28 cellular contexts compared by ENCODE assay signal in genomic region chr6:18312368-18312767, GRCh38.
"Had no signal": no experiment of that assay in that cellular context is flagged by ENCODE, and none has a peak within 500 bp of the region (broad histone marks: within the 10 kb centered on the region; RNA-seq: fewer than 3 reads in every experiment).

No MANE protein-coding gene starts in this region.

- ATAC-seq: activated CD8-positive, alpha-beta T cell treated with anti-CD3 and anti-CD28 coated beads for 36 hours; activated naive CD8-positive, alpha-beta T cell treated with anti-CD3 and anti-CD28 coated beads, Interleukin-2, amount 50 U/mL, for 24 hours had no signal

- H3K4me3 Mint-ChIP-seq: activated CD4-positive, alpha-beta T cell treated with anti-CD3 and anti-CD28 coated beads, Interleukin-2, amount 10 ng/mL, durations not matched to agents 24 days and 14 days; activated CD8-positive, alpha-beta T cell treated with anti-CD3 and anti-CD28 coated beads for 36 hours; activated naive CD4-positive, alpha-beta T cell treated with anti-CD3 and anti-CD28 coated beads, Interleukin-2, amount 10 ng/mL, durations not matched to agents 7 days and 5 days; activated naive CD8-positive, alpha-beta T cell; activated naive CD8-positive, alpha-beta T cell treated with anti-CD3 and anti-CD28 coated beads, Interleukin-2, amount 50 U/mL, for 24 hours; brain had no signal

- H3K27ac Mint-ChIP-seq: activated CD4-positive, alpha-beta T cell treated with anti-CD3 and anti-CD28 coated beads, Interleukin-2, amount 10 ng/mL, durations not matched to agents 24 days and 14 days; activated CD8-positive, alpha-beta T cell treated with anti-CD3 and anti-CD28 coated beads for 36 hours; activated naive CD4-positive, alpha-beta T cell treated with anti-CD3 and anti-CD28 coated beads, Interleukin-2, amount 10 ng/mL, durations not matched to agents 7 days and 5 days; activated naive CD8-positive, alpha-beta T cell; activated naive CD8-positive, alpha-beta T cell treated with anti-CD3 and anti-CD28 coated beads, Interleukin-2, amount 50 U/mL, for 24 hours; brain had no signal

- H3K9me3 Mint-ChIP-seq: activated CD4-positive, alpha-beta T cell treated with anti-CD3 and anti-CD28 coated beads, Interleukin-2, amount 10 ng/mL, durations not matched to agents 24 days and 14 days; activated naive CD4-positive, alpha-beta T cell treated with anti-CD3 and anti-CD28 coated beads, Interleukin-2, amount 10 ng/mL, durations not matched to agents 7 days and 5 days; activated naive CD8-positive, alpha-beta T cell treated with anti-CD3 and anti-CD28 coated beads, Interleukin-2, amount 50 U/mL, for 24 hours had no signal

- H3K27me3 Mint-ChIP-seq: activated naive CD8-positive, alpha-beta T cell had no signal

- H3K4me2 ChIP-seq: KMS-11 had no signal

- H3K36me3 ChIP-seq: WERI-Rb-1 had no signal

- H3K4me1 Mint-ChIP-seq: activated CD4-positive, alpha-beta T cell treated with anti-CD3 and anti-CD28 coated beads, Interleukin-2, amount 10 ng/mL, durations not matched to agents 24 days and 14 days; activated naive CD4-positive, alpha-beta T cell treated with anti-CD3 and anti-CD28 coated beads, Interleukin-2, amount 10 ng/mL, durations not matched to agents 7 days and 5 days; activated naive CD8-positive, alpha-beta T cell treated with anti-CD3 and anti-CD28 coated beads, Interleukin-2, amount 50 U/mL, for 24 hours had no signal

- DNase-seq: activated CD4-positive, alpha-beta T cell treated with anti-CD3 and anti-CD28 coated beads, Interleukin-2, amount 10 ng/mL, durations not matched to agents 24 days and 14 days; activated CD4-positive, alpha-beta T cell treated with anti-CD3 and anti-CD28 coated beads, Interleukin-2, amount 50 U/mL, for 4 hours; activated CD8-positive, alpha-beta T cell treated with anti-CD3 and anti-CD28 coated beads for 36 hours; activated effector memory CD4-positive, alpha-beta T cell treated with Interleukin-2 at 50 U/mL for 16 hours; activated naive CD4-positive, alpha-beta T cell treated with anti-CD3 and anti-CD28 coated beads, Interleukin-2, amount 10 ng/mL, durations not matched to agents 7 days and 5 days; activated naive CD8-positive, alpha-beta T cell treated with anti-CD3 and anti-CD28 coated beads, Interleukin-2, amount 50 U/mL, for 24 hours; activated T-cell treated with anti-CD3 and anti-CD28 coated beads for 4 hours; activated T-cell treated with anti-CD3 and anti-CD28 coated beads, Interleukin-2, amount 50 U/mL, for 48 hours; anterior cingulate cortex; central memory CD4-positive, alpha-beta T cell; MM.1S; MV-4-11; NCI-H1092; NCI-H146; NCI-H187 treated with DMSO at 0.1 percent for 48 hours; NCI-H2081; NCI-H2171 treated with DMSO at 0.1 percent for 48 hours; NCI-H2227 treated with DMSO at 0.1 percent for 48 hours; NCI-H446; NCI-H510A treated with DMSO at 0.1 percent for 48 hours; NCI-H69; NK-92 treated with Interleukin-12 subunit alpha and Interleukin-12 subunit beta, amount 100 ng/mL, for 24 hours; Right ventricle myocardium superior; T1000; WERI-Rb-1 had no signal

- H3K36me3 Mint-ChIP-seq: activated naive CD4-positive, alpha-beta T cell treated with anti-CD3 and anti-CD28 coated beads, Interleukin-2, amount 10 ng/mL, durations not matched to agents 7 days and 5 days; activated naive CD8-positive, alpha-beta T cell; brain had no signal

- H3K27ac ChIP-seq: KMS-11, WERI-Rb-1 had no signal

- H3K9ac ChIP-seq: KMS-11 had no signal
